In the genomic region with DNA sequence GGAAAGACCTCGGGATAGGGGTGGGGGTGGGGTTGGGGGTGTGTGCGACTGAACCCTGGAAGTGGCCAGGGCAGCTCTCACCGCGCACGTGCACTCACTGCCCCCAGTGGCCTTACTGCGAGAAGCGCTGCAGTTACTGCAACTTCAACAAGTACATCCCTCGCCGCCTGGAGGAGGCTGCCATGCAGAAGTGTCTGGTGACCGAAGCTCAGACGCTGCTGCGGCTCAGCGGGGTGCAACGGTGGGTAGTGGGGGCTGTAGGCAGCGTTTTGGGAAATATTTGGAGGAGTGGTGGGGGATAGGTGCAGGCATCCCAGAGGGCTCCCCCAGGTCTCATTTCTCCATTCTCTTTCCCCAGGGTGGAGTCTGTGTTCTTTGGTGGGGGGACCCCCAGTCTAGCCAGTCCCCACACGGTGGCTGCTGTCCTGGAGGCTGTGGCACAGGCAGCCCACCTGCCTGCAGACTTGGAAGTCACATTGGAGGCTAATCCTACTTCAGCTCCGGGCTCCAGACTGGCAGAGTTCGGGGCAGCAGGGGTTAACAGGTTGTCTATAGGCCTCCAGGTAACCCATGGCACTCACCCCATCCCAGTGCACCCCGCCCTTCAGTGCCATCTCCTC, we compare ENCODE assay signal across 8 cellular contexts. TPM values are rescaled to one million over a fixed set of nuclear protein-coding genes. Genes with fewer than 3 reads are reported as not detected.
DNase-seq lines count a peak whose midpoint lies in the region; ATAC-seq and TF ChIP-seq lines count a peak whose summit lies in the region.

No MANE protein-coding gene starts in this region.

- no peaks in the 10 kb centered on the region for H3K9me3 Mint-ChIP-seq in CD4-positive, CD25-positive, alpha-beta regulatory T cell

- intact Hi-C loops in colonic mucosa (cut with DNase I), result loop anchor here (2.0 to 10.0 kb wide), 3 partner anchors 58 to 145 kb away; no protein-coding TSS in a partner anchor

- peaks cover 22% of the 10 kb centered on the region for H3K36me3 ChIP-seq in CD4-positive, CD25-positive, alpha-beta regulatory T cell (ENCODE audit: control insufficient read depth, insufficient read depth, low read length)
- H3K36me3 ChIP-seq in HEK293 (ENCODE audit: control insufficient read depth in 2 of 2, insufficient read depth in 1 of 2, low read length in 2 of 2), result peaks cover 15 to 34% of the 10 kb centered on the region in 2 experiments; a peak in 2 of 3 replicates
- H3K36me3 ChIP-seq in colonic mucosa, result no peaks in the 10 kb centered on the region

- peaks cover 15% of the 10 kb centered on the region for H3K4me1 ChIP-seq in CD4-positive, CD25-positive, alpha-beta regulatory T cell (ENCODE audit: control insufficient read depth, insufficient read depth, low read length, poor library complexity, severe bottlenecking)
- H3K4me1 ChIP-seq in HEK293 (ENCODE audit: control insufficient read depth, insufficient read depth, low read length), result peaks cover 6% of the 10 kb centered on the region
- peaks cover 7% of the 10 kb centered on the region for H3K4me1 ChIP-seq in colonic mucosa

- peak; percentile 32 to 46 for ATAC-seq in CD4-positive, CD25-positive, alpha-beta regulatory T cell (ENCODE audit: low read depth in 2 of 2)
- peak; percentile 52 for ATAC-seq in left lobe of liver
- ATAC-seq in GM19397 (IDR thresholded peaks at IDR 0.05; ENCODE audit: unreplicated experiment), result no peak

- peaks cover 12% of the 10 kb centered on the region for H3K36me3 Mint-ChIP-seq in CD4-positive, CD25-positive, alpha-beta regulatory T cell

- peak overlapping the region; percentile 55 to 83 for H3K9ac ChIP-seq in colonic mucosa (ENCODE audit: low read depth in 2 of 2, low read length in 2 of 2)

- no peaks in the 10 kb centered on the region for H3K9me3 ChIP-seq in CD4-positive, CD25-positive, alpha-beta regulatory T cell (ENCODE audit: control insufficient read depth in 2 of 2, low read length in 2 of 2)
- H3K9me3 ChIP-seq in HEK293 (ENCODE audit: control insufficient read depth, insufficient read depth, low read depth, low read length) (no peaks in the 10 kb centered on the region), colonic mucosa (no peaks in the 10 kb centered on the region)

- H3K27ac ChIP-seq in CD4-positive, CD25-positive, alpha-beta regulatory T cell (ENCODE audit: insufficient read depth, low read length, poor library complexity, severe bottlenecking), result peak overlapping the region; percentile 79
- no peak overlapping the region; the same call in 1 of the 2 replicates for H3K27ac ChIP-seq in HEK293 (ENCODE audit: extremely low read depth, low read depth, low read length)
- peak overlapping the region; percentile 89 for H3K27ac ChIP-seq in colonic mucosa

- peaks cover 10 to 28% (median 15%) of the 10 kb centered on the region in 4 donors for H3K4me1 Mint-ChIP-seq in CD4-positive, CD25-positive, alpha-beta regulatory T cell

- H3K4me3 ChIP-seq in CD4-positive, CD25-positive, alpha-beta regulatory T cell (ENCODE audit: low read depth, low read length), result peak overlapping the region; percentile 96
- peak overlapping the region; percentile 64 for H3K4me3 ChIP-seq in HEK293 (ENCODE audit: low read depth, low read length)
- H3K4me3 ChIP-seq in colonic mucosa, result peak overlapping the region; percentile 82

- POLR2A ChIA-PET in HEK293 (lab: Yijun Ruan, JAX), result interaction anchor here (0.6 to 2.1 kb wide), 12 partner anchors 36 to 240 kb away, joined by 3 to 30 read pairs (median 3); a partner anchor contains a TSS

- peak overlapping the region; percentile 87 to 95 (median 92) for H3K4me3 Mint-ChIP-seq in CD4-positive, CD25-positive, alpha-beta regulatory T cell

- peak; percentile 46 to 85 (median 63) for DNase-seq in CD4-positive, CD25-positive, alpha-beta regulatory T cell
- peak; percentile 78 for DNase-seq in NCI-H460 (ENCODE audit: extremely low read depth, low read depth)
- peak; percentile 58 to 66 for DNase-seq in activated CD4-positive, alpha-beta T cell treated with anti-CD3 and anti-CD28 coated beads for 4 hours
- DNase-seq in colonic mucosa, result peak; percentile 88
- DNase-seq in left lobe of liver (ENCODE audit: low spot score), result peak; percentile 81
- peak; percentile 70 for DNase-seq in stimulated activated CD4-positive, alpha-beta T cell treated with anti-CD3 and anti-CD28 coated beads, Interleukin-4, amount 100 ng/mL, for 1 hour

- no peaks in the 10 kb centered on the region for H3K27me3 ChIP-seq in CD4-positive, CD25-positive, alpha-beta regulatory T cell (ENCODE audit: control insufficient read depth, insufficient read depth, low read length)
- no peaks in the 10 kb centered on the region for H3K27me3 ChIP-seq in colonic mucosa

- peak; percentile 80 for TF ChIP-seq CTCF in HEK293 (tag by site-specific recombination; IDR thresholded peaks at IDR 0.05)
- peak; percentile 39 for TF ChIP-seq CTCF in colonic mucosa (IDR thresholded peaks at IDR 0.05)

- CTCF ChIA-PET in HEK293 (lab: Yijun Ruan, JAX), result interaction anchor here (0.5 to 4.4 kb wide), 49 partner anchors 9 to 386 kb away, joined by 3 to 55 read pairs (median 4); a partner anchor contains a TSS

- peak overlapping the region; percentile 60 to 86 (median 80) for H3K27ac Mint-ChIP-seq in CD4-positive, CD25-positive, alpha-beta regulatory T cell

- peaks cover 13% of the 10 kb centered on the region for H3K27me3 Mint-ChIP-seq in CD4-positive, CD25-positive, alpha-beta regulatory T cell

TF ChIP-seq in HEK293, 187 proteins besides CTCF, POLR2A, EP300 and RAD21 (continues in another document):
- TF ChIP-seq, protein P1, sequence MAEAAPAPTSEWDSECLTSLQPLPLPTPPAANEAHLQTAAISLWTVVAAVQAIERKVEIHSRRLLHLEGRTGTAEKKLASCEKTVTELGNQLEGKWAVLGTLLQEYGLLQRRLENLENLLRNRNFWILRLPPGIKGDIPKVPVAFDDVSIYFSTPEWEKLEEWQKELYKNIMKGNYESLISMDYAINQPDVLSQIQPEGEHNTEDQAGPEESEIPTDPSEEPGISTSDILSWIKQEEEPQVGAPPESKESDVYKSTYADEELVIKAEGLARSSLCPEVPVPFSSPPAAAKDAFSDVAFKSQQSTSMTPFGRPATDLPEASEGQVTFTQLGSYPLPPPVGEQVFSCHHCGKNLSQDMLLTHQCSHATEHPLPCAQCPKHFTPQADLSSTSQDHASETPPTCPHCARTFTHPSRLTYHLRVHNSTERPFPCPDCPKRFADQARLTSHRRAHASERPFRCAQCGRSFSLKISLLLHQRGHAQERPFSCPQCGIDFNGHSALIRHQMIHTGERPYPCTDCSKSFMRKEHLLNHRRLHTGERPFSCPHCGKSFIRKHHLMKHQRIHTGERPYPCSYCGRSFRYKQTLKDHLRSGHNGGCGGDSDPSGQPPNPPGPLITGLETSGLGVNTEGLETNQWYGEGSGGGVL (tag by site-specific recombination; IDR thresholded peaks at IDR 0.05), result no peak
- TF ChIP-seq ZFP69B (tag by site-specific recombination; IDR thresholded peaks at IDR 0.05), result no peak
- no peak for TF ChIP-seq ZNF433 (tag by site-specific recombination; IDR thresholded peaks at IDR 0.05; ENCODE audit: low read depth)
- no peak for TF ChIP-seq FEZF1 (tag by site-specific recombination; IDR thresholded peaks at IDR 0.05)

RNA-seq across cellular contexts. Expression of a gene that starts 1.0 kb away (rescaled TPM):
- 45.3 TPM for total RNA-seq in CD4-positive, CD25-positive, alpha-beta regulatory T cell
- polyA plus RNA-seq in CD4-positive, CD25-positive, alpha-beta regulatory T cell, result 10 to 100 TPM; 43.3 to 53.4 (median 46.1) TPM
- 28.8 and 33.9 TPM in 2 replicates for total RNA-seq in NCI-H460 (2014; rRNA removed; shearing (Covaris generic))
- 98.8 and 136 TPM in 2 replicates for polyA plus RNA-seq in NCI-H460 (2014; cell fraction: nucleus; rRNA removed)
- total RNA-seq in colonic mucosa (10 to 100 TPM; 22.2 to 29.3 TPM), left lobe of liver (27.4 TPM)

RNA-seq across cellular contexts. Expression of a gene that starts 11.0 kb away (rescaled TPM):
- total RNA-seq in CD4-positive, CD25-positive, alpha-beta regulatory T cell, result not detected
- not detected for polyA plus RNA-seq in CD4-positive, CD25-positive, alpha-beta regulatory T cell
- total RNA-seq in NCI-H460 (2014; rRNA removed; shearing (Covaris generic)), result not detected in 2 replicates
- polyA plus RNA-seq in NCI-H460 (2014; cell fraction: nucleus; rRNA removed), result not detected in 2 replicates
- total RNA-seq in colonic mucosa, result 1 to 10 TPM; 1.8 to 3.6 TPM
- 12.4 TPM for total RNA-seq in left lobe of liver

RNA-seq across cellular contexts. Expression of a gene that starts 28.6 kb away (rescaled TPM):
- total RNA-seq in CD4-positive, CD25-positive, alpha-beta regulatory T cell, result 5.7 TPM
- 1 to 10 TPM in 2 of 4 donors, under 1 TPM in 2; 0.50 to 1.6 (median 0.89) TPM for polyA plus RNA-seq in CD4-positive, CD25-positive, alpha-beta regulatory T cell
- total RNA-seq in NCI-H460 (2014; rRNA removed; shearing (Covaris generic)), result 0.89 and 1.0 TPM in 2 replicates
- 0.43 and 2.4 TPM in 2 replicates for polyA plus RNA-seq in NCI-H460 (2014; cell fraction: nucleus; rRNA removed)
- total RNA-seq in colonic mucosa (1 to 10 TPM in 1 of 2 donors, under 1 TPM in 1; 0.56 to 2.8 TPM), left lobe of liver (not detected)

RNA-seq across cellular contexts. Expression of a gene that starts 52.9 kb away (rescaled TPM):
- not detected for total RNA-seq in CD4-positive, CD25-positive, alpha-beta regulatory T cell
- not detected for polyA plus RNA-seq in CD4-positive, CD25-positive, alpha-beta regulatory T cell
- 0.02 TPM in 1 of 2 replicates, not detected in the other for total RNA-seq in NCI-H460 (2014; rRNA removed; shearing (Covaris generic))
- 0.14 and 0.25 TPM in 2 replicates for polyA plus RNA-seq in NCI-H460 (2014; cell fraction: nucleus; rRNA removed)
- 10 to 100 TPM; 18.3 to 79.8 TPM for total RNA-seq in colonic mucosa
- 0.35 TPM for total RNA-seq in left lobe of liver

RNA-seq across cellular contexts. Expression of a gene that starts 53.6 kb away (rescaled TPM):
- 22.2 TPM for total RNA-seq in CD4-positive, CD25-positive, alpha-beta regulatory T cell
- polyA plus RNA-seq in CD4-positive, CD25-positive, alpha-beta regulatory T cell, result 1 to 10 TPM; 2.7 to 5.5 (median 3.4) TPM
- total RNA-seq in NCI-H460 (2014; rRNA removed; shearing (Covaris generic)), result 10.4 and 11.7 TPM in 2 replicates
- 18.8 and 21.5 TPM in 2 replicates for polyA plus RNA-seq in NCI-H460 (2014; cell fraction: nucleus; rRNA removed)
- total RNA-seq in colonic mucosa (100 to 1,000 TPM in 1 of 2 donors, 10 to 100 TPM in 1; 50.8 to 119 TPM), left lobe of liver (56.1 TPM)
